1 cellular context compared by ENCODE assay signal in genomic region chr12:6341439-6342139, GRCh38.
TF ChIP-seq lines count a peak whose summit lies in the region.

TNFRSF1A (minus strand) TSS chr12:6342076; CDS start chr12:6341814, 262 bp downstream.

TF ChIP-seq in HepG2, 621 proteins besides CTCF, POLR2A, EP300 and RAD21 (continued from another document and continues in another):
- TF ChIP-seq TERF1 (CRISPR knock-in tag; IDR thresholded peaks at IDR 0.05) (no peak; the same call in 1 of the 2 replicates), MLLT10 (CRISPR knock-in tag; IDR thresholded peaks at IDR 0.05) (no peak), ZFP82 (CRISPR knock-in tag; IDR thresholded peaks at IDR 0.05; ENCODE audit: borderline replicate concordance) (no peak), FOXJ3 (CRISPR knock-in tag; IDR thresholded peaks at IDR 0.05; ENCODE audit: borderline replicate concordance) (no peak), ELK4 (CRISPR knock-in tag; IDR thresholded peaks at IDR 0.05; ENCODE audit: borderline replicate concordance) (no peak), FOXC1 (CRISPR knock-in tag; IDR thresholded peaks at IDR 0.05; ENCODE audit: borderline replicate concordance) (peak; percentile 74; the same call in 1 of the 2 replicates), ZNF572 (CRISPR knock-in tag; IDR thresholded peaks at IDR 0.05) (no peak; the same call in 1 of the 2 replicates), NKX3-1 (CRISPR knock-in tag; IDR thresholded peaks at IDR 0.05) (no peak; the same call in 1 of the 2 replicates), FOXA3 (CRISPR knock-in tag; IDR thresholded peaks at IDR 0.05) (peak; percentile 21; the same call in 1 of the 2 replicates), CCDC6 (CRISPR knock-in tag; IDR thresholded peaks at IDR 0.05) (peak; percentile 36; the same call in 1 of the 2 replicates), ZNF331 (CRISPR knock-in tag; IDR thresholded peaks at IDR 0.05) (peak; percentile 61), PRDM4 (CRISPR knock-in tag; IDR thresholded peaks at IDR 0.05; ENCODE audit: borderline replicate concordance) (no peak), ZBTB10 (CRISPR knock-in tag; IDR thresholded peaks at IDR 0.05; ENCODE audit: borderline replicate concordance) (no peak), FOXO1 (CRISPR knock-in tag; IDR thresholded peaks at IDR 0.05) (no peak; the same call in 1 of the 2 replicates), RORA (CRISPR knock-in tag; IDR thresholded peaks at IDR 0.05) (no peak), RNF2 (conservative IDR thresholded peaks at IDR 0.05; ENCODE audit: low read depth) (no peak), TEAD2 (CRISPR knock-in tag; IDR thresholded peaks at IDR 0.05) (no peak), ZNF644 (CRISPR knock-in tag; IDR thresholded peaks at IDR 0.05; ENCODE audit: low read depth) (no peak), CENPX (CRISPR knock-in tag; IDR thresholded peaks at IDR 0.05) (no peak), MIXL1 (CRISPR knock-in tag; IDR thresholded peaks at IDR 0.05) (no peak; the same call in 1 of the 2 replicates), RXRA (CRISPR knock-in tag; IDR thresholded peaks at IDR 0.05) (no peak), PHF8 (CRISPR knock-in tag; IDR thresholded peaks at IDR 0.05) (peak; percentile 66), ZNF343 (CRISPR knock-in tag; IDR thresholded peaks at IDR 0.05) (no peak), NFE2L1 (CRISPR knock-in tag; IDR thresholded peaks at IDR 0.05; ENCODE audit: borderline replicate concordance) (no peak), ZBTB37 (CRISPR knock-in tag; IDR thresholded peaks at IDR 0.05) (0 out of 2 replicates have a peak, but pooled peaks have one; percentile 67), ZNF713 (CRISPR knock-in tag; IDR thresholded peaks at IDR 0.05) (no peak), ZMYM3 (CRISPR knock-in tag; IDR thresholded peaks at IDR 0.05) (peak; percentile 79; the same call in 1 of the 2 replicates), REST (IDR thresholded peaks at IDR 0.05; ENCODE audit: borderline replicate concordance in 1 of 2, low read depth in 1 of 2, low read length in 2 of 2) (no peak), E2F2 (CRISPR knock-in tag; IDR thresholded peaks at IDR 0.05; ENCODE audit: borderline replicate concordance) (no peak; the same call in 1 of the 2 replicates), MEF2D (CRISPR knock-in tag; IDR thresholded peaks at IDR 0.05) (no peak; the same call in 1 of the 2 replicates), ZFP62 (CRISPR knock-in tag; IDR thresholded peaks at IDR 0.05) (no peak), RBAK (CRISPR knock-in tag; IDR thresholded peaks at IDR 0.05) (no peak), SNRNP70 (IDR thresholded peaks at IDR 0.05; ENCODE audit: low read depth, low read length) (no peak), AFF4 (CRISPR knock-in tag; IDR thresholded peaks at IDR 0.05) (peak; percentile 81), ZNF547 (CRISPR knock-in tag; IDR thresholded peaks at IDR 0.05) (0 out of 2 replicates have a peak, but pooled peaks have one; percentile 21)
